ENCODE assay signal across 14 cellular contexts in the genomic region with DNA sequence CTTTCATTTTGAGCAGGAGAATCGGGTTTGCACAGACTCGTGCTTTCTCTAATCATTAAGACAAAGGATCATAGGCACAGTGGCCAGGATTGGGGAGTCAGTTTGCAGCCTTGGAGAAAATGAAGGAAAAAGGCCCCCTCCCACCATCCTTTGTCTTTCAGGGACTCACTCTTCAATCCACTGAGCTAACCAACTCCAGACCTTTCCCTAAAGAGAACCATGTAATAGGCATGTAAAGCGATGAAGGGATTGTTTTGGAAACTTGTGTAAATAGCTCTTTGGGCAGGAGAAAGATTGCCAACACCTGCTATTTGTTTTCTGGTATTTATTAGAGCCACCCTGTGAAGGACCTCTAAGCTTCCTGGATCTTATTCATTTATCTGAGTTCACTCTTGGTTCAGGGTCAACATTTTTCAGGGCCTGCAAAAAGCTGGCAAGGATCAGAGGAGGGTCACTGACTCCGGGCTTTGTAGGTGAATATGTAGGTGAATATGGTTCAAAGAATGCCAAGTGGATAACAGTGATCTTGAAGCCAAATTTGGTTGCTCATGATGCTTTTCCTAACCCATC.
"Had no signal": no experiment of that assay in that cellular context is flagged by ENCODE, and none has a peak within 500 bp of the region (broad histone marks: within the 10 kb centered on the region; RNA-seq: fewer than 3 reads in every experiment).

No MANE protein-coding gene starts in this region.

- H3K27ac ChIP-seq: adrenal gland, lower lobe of right lung, neutrophil, sigmoid colon, spleen had no signal

- DNase-seq: activated CD4-positive, alpha-beta T cell treated with anti-CD3 and anti-CD28 coated beads, Interleukin-2, amount 50 U/mL, for 48 hours; activated gamma-delta T cell treated with Interleukin-2 at 50 U/mL for 16 hours; cerebellar nuclear complex; cortex of kidney; erythroblast; lower lobe of right lung; natural killer cell; sigmoid colon; spleen; stimulated activated CD4-positive, alpha-beta T cell treated with anti-CD3 and anti-CD28 coated beads, Interleukin-4, amount 100 ng/mL, for 4 hours; stimulated activated naive B cell treated with anti-CD40 and anti-IgM and Interleukin-4, amounts not matched to agents 10 μg/mL and 1 μg/mL and 100 μg/mL, for 72 hours had no signal

- H3K4me3 Mint-ChIP-seq: natural killer cell; stimulated activated naive B cell treated with anti-CD40 and anti-IgM and Interleukin-4, amounts not matched to agents 10 μg/mL and 1 μg/mL and 100 μg/mL, for 72 hours had no signal

- ATAC-seq: activated naive CD4-positive, alpha-beta T cell treated with anti-CD3 and anti-CD28 coated beads, Interleukin-2, amount 50 U/mL, for 72 hours; lower lobe of right lung; natural killer cell; stimulated activated naive B cell treated with anti-CD40 and anti-IgM and Interleukin-4, amounts not matched to agents 10 μg/mL and 1 μg/mL and 100 μg/mL, for 72 hours had no signal

- H3K4me1 Mint-ChIP-seq: natural killer cell; stimulated activated naive B cell treated with anti-CD40 and anti-IgM and Interleukin-4, amounts not matched to agents 10 μg/mL and 1 μg/mL and 100 μg/mL, for 72 hours had no signal

- H3K9me3 ChIP-seq: adrenal gland, lower lobe of right lung, neutrophil had no signal

- H3K9me3 Mint-ChIP-seq: activated naive CD4-positive, alpha-beta T cell treated with anti-CD3 and anti-CD28 coated beads, Interleukin-2, amount 50 U/mL, for 72 hours; natural killer cell; stimulated activated naive B cell treated with anti-CD40 and anti-IgM and Interleukin-4, amounts not matched to agents 10 μg/mL and 1 μg/mL and 100 μg/mL, for 72 hours had no signal

- H3K4me3 ChIP-seq: adrenal gland, lower lobe of right lung, sigmoid colon, spleen had no signal

- H3K36me3 Mint-ChIP-seq: natural killer cell; stimulated activated naive B cell treated with anti-CD40 and anti-IgM and Interleukin-4, amounts not matched to agents 10 μg/mL and 1 μg/mL and 100 μg/mL, for 72 hours had no signal

- H3K36me3 ChIP-seq: adrenal gland, lower lobe of right lung, neutrophil, sigmoid colon, spleen had no signal

- H3K27ac Mint-ChIP-seq: activated naive CD4-positive, alpha-beta T cell treated with anti-CD3 and anti-CD28 coated beads, Interleukin-2, amount 50 U/mL, for 72 hours; natural killer cell; stimulated activated naive B cell treated with anti-CD40 and anti-IgM and Interleukin-4, amounts not matched to agents 10 μg/mL and 1 μg/mL and 100 μg/mL, for 72 hours had no signal

- H3K27me3 ChIP-seq: adrenal gland, neutrophil, sigmoid colon, spleen had no signal

- H3K4me1 ChIP-seq: lower lobe of right lung, sigmoid colon, spleen had no signal
